In the genomic region with DNA sequence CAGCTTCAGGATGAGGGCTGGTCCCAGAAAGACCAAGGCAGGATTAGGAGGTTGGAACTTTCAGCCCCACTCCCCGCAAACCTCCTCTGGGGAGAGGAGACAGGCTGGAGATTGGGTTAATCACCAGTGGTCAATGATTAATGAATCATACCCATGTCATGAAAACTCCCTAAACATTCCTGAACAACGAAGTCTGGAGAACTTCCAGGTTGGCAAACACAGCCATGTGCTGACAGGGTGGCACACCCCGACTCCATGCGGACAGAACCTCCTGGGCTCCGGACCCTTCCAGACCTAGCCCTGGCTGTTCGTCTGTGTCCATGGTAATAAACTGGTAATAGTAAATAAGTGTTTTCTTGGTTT, we compare ENCODE assay signal across 12 cellular contexts.
DNase-seq lines count a peak whose midpoint lies in the region; ATAC-seq, FAIRE-seq and TF ChIP-seq lines count a peak whose summit lies in the region.
"Had no signal": no experiment of that assay in that cellular context is flagged by ENCODE, and none has a peak within 500 bp of the region (broad histone marks: within the 10 kb centered on the region; RNA-seq: fewer than 3 reads in every experiment).

No MANE protein-coding gene starts in this region.

- TF ChIP-seq POLR2A in A549 (IDR thresholded peaks at IDR 0.05; ENCODE audit: low read length) (no peak), ovary (IDR thresholded peaks at IDR 0.05) (no peak), suprapubic skin (IDR thresholded peaks at IDR 0.05) (no peak)

- FAIRE-seq in A549 (lab: Jason Lieb, UNC): peak; percentile 100
- FAIRE-seq: A204.1 had no signal

- peak in 1 of 2 experiments; percentile 52; a peak in 2 of 5 replicates for TF ChIP-seq EP300 in A549 (IDR thresholded peaks at IDR 0.05)
- TF ChIP-seq EP300 in ovary (IDR thresholded peaks at IDR 0.05): no peak
- no peak for TF ChIP-seq EP300 in suprapubic skin (IDR thresholded peaks at IDR 0.05)

- TF ChIP-seq RAD21 in A549 (conservative IDR thresholded peaks at IDR 0.05 in 1 of 2, IDR thresholded peaks at IDR 0.05 in 1 of 2): peak in 1 of 2 experiments; percentile 16; a peak in 1 of 5 replicates

- WGBS in A549 (ENCODE audit: missing lambda C conversion rate): 0% methylated on average over 6 of the region's 6 CpGs
- WGBS in lung, 2 donors: 64 to 71% methylated on average over 6 of the region's 6 CpGs
- WGBS in ovary, 3 donors: 50 to 63% (median 60%) methylated on average over 6 of the region's 6 CpGs
- 61% methylated on average over 6 of the region's 6 CpGs for WGBS in suprapubic skin

- POLR2A ChIA-PET in A549 (lab: Yijun Ruan, JAX): interaction anchor here (0.8 to 1.8 kb wide), 3 partner anchors 9 to 65 kb away, joined by 4 to 7 read pairs (median 4); no protein-coding TSS in a partner anchor

- CTCF ChIA-PET in A549 (lab: Yijun Ruan, JAX): interaction anchor here (0.7 to 8.3 kb wide), 10 partner anchors 14 to 405 kb away, joined by 3 to 75 read pairs (median 6); no protein-coding TSS in a partner anchor

- intact Hi-C loops in ovary (cut with DNase I): no loop called here

- H3K4me3 ChIP-seq in A549 (peak overlapping the region; percentile 31), lung (no peak overlapping the region), ovary (no peak overlapping the region), suprapubic skin (no peak overlapping the region)

- peak overlapping the region; percentile 91 to 93 for H3K27ac ChIP-seq in A549
- peak overlapping the region in 1 of 2 donors; percentile 70 for H3K27ac ChIP-seq in lung (ENCODE audit: low read depth in 1 of 2, low read length in 1 of 2)
- H3K27ac ChIP-seq in ovary: no peak overlapping the region
- no peak overlapping the region for H3K27ac ChIP-seq in suprapubic skin
- H3K27ac ChIP-seq: HL-60 had no signal

- H3K4me2 ChIP-seq in A549: peak overlapping the region; percentile 79

- no peaks in the 10 kb centered on the region for H3K9me3 ChIP-seq in A549
- no peaks in the 10 kb centered on the region for H3K9me3 ChIP-seq in lung (ENCODE audit: control insufficient read depth in 2 of 2, insufficient read depth in 1 of 2, low read length in 1 of 2)
- H3K9me3 ChIP-seq in ovary: no peaks in the 10 kb centered on the region
- no peaks in the 10 kb centered on the region for H3K9me3 ChIP-seq in suprapubic skin

- no peaks in the 10 kb centered on the region for H3K36me3 ChIP-seq in lung (ENCODE audit: control insufficient read depth in 2 of 2, insufficient read depth in 2 of 2, low read length in 2 of 2)
- H3K36me3 ChIP-seq in ovary: no peaks in the 10 kb centered on the region
- no peaks in the 10 kb centered on the region for H3K36me3 ChIP-seq in suprapubic skin

- TF ChIP-seq CTCF in A549 (IDR thresholded peaks at IDR 0.05) (no peak), lung (IDR thresholded peaks at IDR 0.05; ENCODE audit: control extremely low read depth, extremely low read depth) (no peak), ovary (IDR thresholded peaks at IDR 0.05) (no peak), suprapubic skin (IDR thresholded peaks at IDR 0.05) (no peak)

- H3K27me3 ChIP-seq in lung (ENCODE audit: control insufficient read depth, insufficient read depth) (no peaks in the 10 kb centered on the region), ovary (no peaks in the 10 kb centered on the region), suprapubic skin (peaks cover 15% of the 10 kb centered on the region)

- H3K4me1 ChIP-seq in A549 (peaks cover 51% of the 10 kb centered on the region), lung (ENCODE audit: control insufficient read depth in 2 of 2, insufficient read depth in 2 of 2, low read length in 2 of 2) (peaks cover 0 to 2% of the 10 kb centered on the region in 2 donors), ovary (ENCODE audit: insufficient read depth) (no peaks in the 10 kb centered on the region), suprapubic skin (peaks cover 13% of the 10 kb centered on the region)

- ATAC-seq in A549 (peak; percentile 62 to 76), lung (ENCODE audit: insufficient read depth, low FRiP score) (peak; percentile 43)

- DNase-seq in A549 (ENCODE audit: low read depth in 1 of 2, low spot score in 1 of 2) (peak; percentile 97 to 99), LHCN-M2 (ENCODE audit: low read depth) (peak; percentile 95), dermis blood vessel endothelial cell (peak; percentile 61), lung (ENCODE audit: low spot score) (peak; percentile 80), NCI-H748 treated with DMSO at 0.1 percent for 48 hours (lab: John Stamatoyannopoulos, UW) (no peak), ovary (no peak), suprapubic skin (ENCODE audit: low spot score in 2 of 2) (no peak)
- DNase-seq in activated CD4-positive, alpha-beta T cell treated with anti-CD3 and anti-CD28 coated beads, Interleukin-2, amount 50 U/mL, for 48 hours: no peak
- DNase-seq: NCI-H2227 treated with DMSO at 0.1 percent for 48 hours, nephron progenitor cell had no signal

TF ChIP-seq in A549, 52 proteins besides CTCF, POLR2A, EP300 and RAD21 (continues in another document):
- TF ChIP-seq CBX2 (IDR thresholded peaks at IDR 0.05; ENCODE audit: borderline replicate concordance, low read depth) (no peak), MYC (IDR thresholded peaks at IDR 0.05; ENCODE audit: borderline replicate concordance, low read length) (peak; percentile 100), HDAC2 (IDR thresholded peaks at IDR 0.05) (no peak), SREBF2 (IDR thresholded peaks at IDR 0.05) (no peak), NR3C1 (IDR thresholded peaks at IDR 0.05) (no peak), MAZ (IDR thresholded peaks at IDR 0.05; ENCODE audit: borderline replicate concordance, low read depth, low read length) (no peak), ZNF302 (CRISPR knock-in tag; IDR thresholded peaks at IDR 0.05) (no peak), HOXB5 (CRISPR knock-in tag; IDR thresholded peaks at IDR 0.05) (no peak), RCOR1 (IDR thresholded peaks at IDR 0.05; ENCODE audit: low read depth, low read length) (no peak), RFX5 (IDR thresholded peaks at IDR 0.05) (no peak; the same call in 1 of the 2 replicates), EHMT2 (IDR thresholded peaks at IDR 0.05; ENCODE audit: low read depth) (no peak), CHD4 (IDR thresholded peaks at IDR 0.05; ENCODE audit: borderline replicate concordance) (no peak), HOXB13 (CRISPR knock-in tag; IDR thresholded peaks at IDR 0.05; ENCODE audit: low read depth) (no peak; the same call in 1 of the 2 replicates), NFE2L2 (conservative IDR thresholded peaks at IDR 0.05; ENCODE audit: low read length) (no peak), JUN (IDR thresholded peaks at IDR 0.05) (peak; percentile 77 to 89; a peak in 2 of 5 replicates), ZFP36 (IDR thresholded peaks at IDR 0.05; ENCODE audit: borderline replicate concordance, partially characterized antibody) (no peak), HOXA7 (CRISPR knock-in tag; IDR thresholded peaks at IDR 0.05) (no peak)
- TF ChIP-seq, protein P1, sequence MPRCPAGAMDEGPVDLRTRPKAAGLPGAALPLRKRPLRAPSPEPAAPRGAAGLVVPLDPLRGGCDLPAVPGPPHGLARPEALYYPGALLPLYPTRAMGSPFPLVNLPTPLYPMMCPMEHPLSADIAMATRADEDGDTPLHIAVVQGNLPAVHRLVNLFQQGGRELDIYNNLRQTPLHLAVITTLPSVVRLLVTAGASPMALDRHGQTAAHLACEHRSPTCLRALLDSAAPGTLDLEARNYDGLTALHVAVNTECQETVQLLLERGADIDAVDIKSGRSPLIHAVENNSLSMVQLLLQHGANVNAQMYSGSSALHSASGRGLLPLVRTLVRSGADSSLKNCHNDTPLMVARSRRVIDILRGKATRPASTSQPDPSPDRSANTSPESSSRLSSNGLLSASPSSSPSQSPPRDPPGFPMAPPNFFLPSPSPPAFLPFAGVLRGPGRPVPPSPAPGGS (IDR thresholded peaks at IDR 0.05): no peak
- TF ChIP-seq, protein P2, sequence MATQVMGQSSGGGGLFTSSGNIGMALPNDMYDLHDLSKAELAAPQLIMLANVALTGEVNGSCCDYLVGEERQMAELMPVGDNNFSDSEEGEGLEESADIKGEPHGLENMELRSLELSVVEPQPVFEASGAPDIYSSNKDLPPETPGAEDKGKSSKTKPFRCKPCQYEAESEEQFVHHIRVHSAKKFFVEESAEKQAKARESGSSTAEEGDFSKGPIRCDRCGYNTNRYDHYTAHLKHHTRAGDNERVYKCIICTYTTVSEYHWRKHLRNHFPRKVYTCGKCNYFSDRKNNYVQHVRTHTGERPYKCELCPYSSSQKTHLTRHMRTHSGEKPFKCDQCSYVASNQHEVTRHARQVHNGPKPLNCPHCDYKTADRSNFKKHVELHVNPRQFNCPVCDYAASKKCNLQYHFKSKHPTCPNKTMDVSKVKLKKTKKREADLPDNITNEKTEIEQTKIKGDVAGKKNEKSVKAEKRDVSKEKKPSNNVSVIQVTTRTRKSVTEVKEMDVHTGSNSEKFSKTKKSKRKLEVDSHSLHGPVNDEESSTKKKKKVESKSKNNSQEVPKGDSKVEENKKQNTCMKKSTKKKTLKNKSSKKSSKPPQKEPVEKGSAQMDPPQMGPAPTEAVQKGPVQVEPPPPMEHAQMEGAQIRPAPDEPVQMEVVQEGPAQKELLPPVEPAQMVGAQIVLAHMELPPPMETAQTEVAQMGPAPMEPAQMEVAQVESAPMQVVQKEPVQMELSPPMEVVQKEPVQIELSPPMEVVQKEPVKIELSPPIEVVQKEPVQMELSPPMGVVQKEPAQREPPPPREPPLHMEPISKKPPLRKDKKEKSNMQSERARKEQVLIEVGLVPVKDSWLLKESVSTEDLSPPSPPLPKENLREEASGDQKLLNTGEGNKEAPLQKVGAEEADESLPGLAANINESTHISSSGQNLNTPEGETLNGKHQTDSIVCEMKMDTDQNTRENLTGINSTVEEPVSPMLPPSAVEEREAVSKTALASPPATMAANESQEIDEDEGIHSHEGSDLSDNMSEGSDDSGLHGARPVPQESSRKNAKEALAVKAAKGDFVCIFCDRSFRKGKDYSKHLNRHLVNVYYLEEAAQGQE (IDR thresholded peaks at IDR 0.05): no peak
- TF ChIP-seq, protein P3, sequence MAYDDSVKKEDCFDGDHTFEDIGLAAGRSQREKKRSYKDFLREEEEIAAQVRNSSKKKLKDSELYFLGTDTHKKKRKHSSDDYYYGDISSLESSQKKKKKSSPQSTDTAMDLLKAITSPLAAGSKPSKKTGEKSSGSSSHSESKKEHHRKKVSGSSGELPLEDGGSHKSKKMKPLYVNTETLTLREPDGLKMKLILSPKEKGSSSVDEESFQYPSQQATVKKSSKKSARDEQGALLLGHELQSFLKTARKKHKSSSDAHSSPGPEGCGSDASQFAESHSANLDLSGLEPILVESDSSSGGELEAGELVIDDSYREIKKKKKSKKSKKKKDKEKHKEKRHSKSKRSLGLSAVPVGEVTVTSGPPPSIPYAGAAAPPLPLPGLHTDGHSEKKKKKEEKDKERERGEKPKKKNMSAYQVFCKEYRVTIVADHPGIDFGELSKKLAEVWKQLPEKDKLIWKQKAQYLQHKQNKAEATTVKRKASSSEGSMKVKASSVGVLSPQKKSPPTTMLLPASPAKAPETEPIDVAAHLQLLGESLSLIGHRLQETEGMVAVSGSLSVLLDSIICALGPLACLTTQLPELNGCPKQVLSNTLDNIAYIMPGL (CRISPR knock-in tag; IDR thresholded peaks at IDR 0.05; ENCODE audit: borderline replicate concordance): no peak

Comparison
In these comparisons a context has a peak if more than half of its experiments do, and no peak if none do; other contexts are left out.
1. DNase-seq: peak in A549 (2 of 2), LHCN-M2 (single experiment), dermis blood vessel endothelial cell (single experiment) and lung (single experiment); none in NCI-H748 treated with DMSO at 0.1 percent for 48 hours (single experiment), activated CD4-positive, alpha-beta T cell treated with anti-CD3 and anti-CD28 coated beads, Interleukin-2, amount 50 U/mL, for 48 hours (0 of 2), ovary (0 of 5) and suprapubic skin (0 of 2).
2. H3K27ac ChIP-seq: peak in A549 (2 of 2); none in ovary (0 of 2) and suprapubic skin (single experiment).